In genomic region chr11:74581954-74582547, GRCh38 we compare ENCODE assay signal across 18 cellular contexts. TPM values are rescaled to one million over a fixed set of nuclear protein-coding genes. Genes with fewer than 3 reads are reported as not detected.
DNase-seq lines count a peak whose midpoint lies in the region; ATAC-seq, FAIRE-seq and TF ChIP-seq lines count a peak whose summit lies in the region.
"Had no signal": no experiment of that assay in that cellular context is flagged by ENCODE, and none has a peak within 500 bp of the region (broad histone marks: within the 10 kb centered on the region; RNA-seq: fewer than 3 reads in every experiment).

No MANE protein-coding gene starts in this region.

- H3K27me3 Mint-ChIP-seq in MCF 10A (ENCODE audit: insufficient read depth, unreplicated experiment) = no peaks in the 10 kb centered on the region
- H3K27me3 Mint-ChIP-seq: B cell; CD4-positive, alpha-beta memory T cell had no signal

- no TSS peak for BruUV-seq in MCF 10A (replicated peaks; lab: Mats Ljungman, UMichigan)

- no peaks in the 10 kb centered on the region for H3K36me3 Mint-ChIP-seq in MCF 10A (ENCODE audit: insufficient read depth, unreplicated experiment)
- H3K36me3 Mint-ChIP-seq: CD4-positive, alpha-beta memory T cell had no signal

- DNase-seq in breast epithelium (ENCODE audit: low spot score in 2 of 2) (no peak), MCF 10A (ENCODE audit: unreplicated experiment) (no peak), left lobe of liver (ENCODE audit: low spot score) (peak; percentile 22), prostate gland (ENCODE audit: low spot score) (no peak), kidney (no peak), COR-L47 (lab: John Stamatoyannopoulos, UW) (no peak)
- DNase-seq in activated naive CD4-positive, alpha-beta T cell treated with anti-CD3 and anti-CD28 coated beads, Interleukin-2, amount 50 U/mL, for 16 hours = no peak
- DNase-seq: CD4-positive, alpha-beta memory T cell; DMS79; HFFc6; IMR-90; NCI-H187; NK-92 treated with Interleukin-12 subunit alpha and Interleukin-12 subunit beta, amount 100 ng/mL, for 24 hours had no signal

- no peak overlapping the region for H3K4me3 Mint-ChIP-seq in MCF 10A (ENCODE audit: unreplicated experiment)
- H3K4me3 Mint-ChIP-seq: B cell; CD4-positive, alpha-beta memory T cell; HFFc6 had no signal

- POLR2A ChIA-PET in MCF 10A (lab: Yijun Ruan, JAX) = interaction anchor here (0.6 to 2.4 kb wide), 4 partner anchors 11 to 506 kb away, joined by 3 to 9 read pairs (median 3); partner anchors contain the start of gene POLD3

- H3K4me1 ChIP-seq in breast epithelium (no peaks in the 10 kb centered on the region), neutrophil (ENCODE audit: control insufficient read depth in 1 of 2, insufficient read depth in 1 of 2, low read depth in 1 of 2, low read length in 1 of 2) (peaks cover 0 to 15% of the 10 kb centered on the region in 2 experiments), prostate gland (replicated peaks) (no peaks in the 10 kb centered on the region), kidney (ENCODE audit: control insufficient read depth in 1 of 2, insufficient read depth in 1 of 2, low read depth in 1 of 2, low read length in 2 of 2) (no peaks in the 10 kb centered on the region)

- FAIRE-seq in kidney (lab: Jason Lieb, UNC) = no peak
- FAIRE-seq: GM19239, H54 had no signal

- no peaks in the 10 kb centered on the region for H3K27me3 ChIP-seq in breast epithelium
- H3K27me3 ChIP-seq in neutrophil = no peaks in the 10 kb centered on the region
- H3K27me3 ChIP-seq in prostate gland (replicated peaks; ENCODE audit: insufficient read depth) = no peaks in the 10 kb centered on the region

- H3K27ac Mint-ChIP-seq in MCF 10A (ENCODE audit: low read depth, unreplicated experiment) = no peak overlapping the region
- H3K27ac Mint-ChIP-seq: B cell; CD4-positive, alpha-beta memory T cell; HFFc6 had no signal

- WGBS in prostate gland = 83% methylated on average over 4 of the region's 4 CpGs

- no peaks in the 10 kb centered on the region for H3K9me3 ChIP-seq in breast epithelium
- no peaks in the 10 kb centered on the region for H3K9me3 ChIP-seq in neutrophil
- no peaks in the 10 kb centered on the region for H3K9me3 ChIP-seq in prostate gland
- H3K9me3 ChIP-seq in kidney (ENCODE audit: control insufficient read depth in 1 of 2, low read length in 2 of 2) = no peaks in the 10 kb centered on the region

- H3K4me3 ChIP-seq in breast epithelium = no peak overlapping the region
- no peak overlapping the region for H3K4me3 ChIP-seq in neutrophil (ENCODE audit: low read depth in 1 of 2, low read length in 1 of 2)
- H3K4me3 ChIP-seq in prostate gland = no peak overlapping the region
- H3K4me3 ChIP-seq in kidney (ENCODE audit: low read length in 2 of 2) = no peak overlapping the region

- H3K36me3 ChIP-seq in breast epithelium (no peaks in the 10 kb centered on the region), neutrophil (no peaks in the 10 kb centered on the region), prostate gland (no peaks in the 10 kb centered on the region), kidney (ENCODE audit: control insufficient read depth in 1 of 2, insufficient read depth in 2 of 2, low read length in 2 of 2) (no peaks in the 10 kb centered on the region)

- H3K4me1 Mint-ChIP-seq in MCF 10A (ENCODE audit: insufficient read depth, unreplicated experiment) = no peaks in the 10 kb centered on the region
- H3K4me1 Mint-ChIP-seq: B cell; CD4-positive, alpha-beta memory T cell had no signal

- TF ChIP-seq CTCF in breast epithelium (IDR thresholded peaks at IDR 0.05) = no peak
- no peak for TF ChIP-seq CTCF in MCF 10A (IDR thresholded peaks at IDR 0.05; ENCODE audit: unreplicated experiment)
- TF ChIP-seq CTCF in neutrophil (IDR thresholded peaks at IDR 0.05) = no peak
- TF ChIP-seq CTCF in prostate gland (IDR thresholded peaks at IDR 0.05) = no peak
- TF ChIP-seq CTCF in kidney (IDR thresholded peaks at IDR 0.05; ENCODE audit: borderline replicate concordance, extremely low read depth, insufficient read depth) = no peak

- CTCF ChIA-PET in MCF 10A (lab: Yijun Ruan, JAX) = interaction anchor here (0.6 to 3.4 kb wide), 2 partner anchors 128 to 194 kb away, joined by 3 to 12 read pairs; no protein-coding TSS in a partner anchor

- no peak for ATAC-seq in left lobe of liver

- no peaks in the 10 kb centered on the region for H3K9me3 Mint-ChIP-seq in MCF 10A (ENCODE audit: unreplicated experiment)
- H3K9me3 Mint-ChIP-seq: CD4-positive, alpha-beta memory T cell; HFFc6 had no signal

- no peak for TF ChIP-seq POLR2A in breast epithelium (IDR thresholded peaks at IDR 0.05)
- no peak for TF ChIP-seq POLR2A in prostate gland (IDR thresholded peaks at IDR 0.05)

- H3K27ac ChIP-seq in breast epithelium (peak overlapping the region; percentile 55 to 68), neutrophil (peak overlapping the region; percentile 73), prostate gland (no peak overlapping the region), kidney (ENCODE audit: low read depth in 2 of 2, low read length in 2 of 2) (no peak overlapping the region)
- H3K27ac ChIP-seq: 22Rv1 had no signal

- intact Hi-C loops in breast epithelium (cut with DNase I; ENCODE audit: low total_unique reads) (no loop called here), MCF 10A (cut with micrococcal nuclease) (no loop called here), prostate gland (cut with DNase I) (no loop called here), kidney (cut with DNase I) (no loop called here)

- no peak overlapping the region for H3K9ac ChIP-seq in kidney (ENCODE audit: low read length in 2 of 2)

RNA-seq across cellular contexts. Expression of gene POLD3, which starts 10.3 kb away (rescaled TPM):
- 10 to 100 TPM in 2 of 3 donors, 1 to 10 TPM in 1; 9.8 to 23.3 (median 16.7) TPM for total RNA-seq in breast epithelium
- total RNA-seq in MCF 10A (2022) = 19.5 and 27.1 TPM in 2 replicates
- 3.0 TPM for total RNA-seq in left lobe of liver
- 10 to 100 TPM in 1 of 2 donors, 1 to 10 TPM in 1; 9.0 to 11.8 TPM for total RNA-seq in prostate gland
- 22.3 TPM for total RNA-seq in kidney
- 12.8 TPM for polyA plus RNA-seq in kidney (ENCODE audit: insufficient read depth, low read depth, low replicate concordance)

Comparison
In these comparisons a context has a peak if more than half of its experiments do, and no peak if none do; other contexts are left out.
1. H3K27ac ChIP-seq: peak in breast epithelium (2 of 2) and neutrophil (single experiment); none in prostate gland (0 of 2) and kidney (0 of 2).